ENCODE assay signal across 18 cellular contexts in the genomic region with DNA sequence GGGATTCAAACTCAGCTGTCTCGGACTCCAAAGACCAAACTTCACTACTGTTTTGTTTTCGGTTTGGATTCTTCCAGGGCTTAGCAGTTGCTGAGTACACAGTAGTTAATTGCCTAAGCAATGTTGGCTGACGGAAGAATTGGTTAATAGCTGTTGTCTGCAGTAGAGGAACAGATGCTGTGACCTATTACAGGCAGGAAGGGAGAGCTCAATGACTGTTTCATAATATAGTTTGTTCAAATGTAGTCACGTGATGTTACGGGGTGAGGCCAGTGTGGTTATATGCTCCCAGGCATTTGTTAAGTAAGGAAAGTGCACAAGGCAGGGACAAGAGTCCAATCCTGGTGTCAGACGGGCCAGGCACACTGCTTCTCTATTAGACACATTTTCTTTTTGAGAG.
DNase-seq lines count a peak whose midpoint lies in the region; ATAC-seq, FAIRE-seq and TF ChIP-seq lines count a peak whose summit lies in the region.
"Had no signal": no experiment of that assay in that cellular context is flagged by ENCODE, and none has a peak within 500 bp of the region (broad histone marks: within the 10 kb centered on the region; RNA-seq: fewer than 3 reads in every experiment).

No MANE protein-coding gene starts in this region.

- no TSS peak for BruUV-seq in K562 (replicated peaks; lab: Mats Ljungman, UMichigan)

- ATAC-seq in K562 = no peak
- ATAC-seq in foreskin keratinocyte = no peak
- ATAC-seq: activated CD4-positive, CD25-positive, alpha-beta regulatory T cell treated with anti-CD3 and anti-CD28 coated beads, Interleukin-2, amount 50 U/mL, for 24 hours; natural killer cell had no signal

- no peak overlapping the region for H3K23ac ChIP-seq in mesenchymal stem cell (ENCODE audit: low read length in 2 of 2)

- no peak overlapping the region for H3K27ac ChIP-seq in K562 (ENCODE audit: extremely low read depth, low read depth, low read length)
- H3K27ac ChIP-seq in mesenchymal stem cell (ENCODE audit: low read length, poor library complexity, severe bottlenecking) = no peak overlapping the region
- no peak overlapping the region for H3K27ac ChIP-seq in foreskin keratinocyte
- H3K27ac ChIP-seq: 22Rv1 had no signal

- intact Hi-C loops in K562 (cut with micrococcal nuclease) = no loop called here

- no peak for TF ChIP-seq POLR2A in K562 (conservative IDR thresholded peaks at IDR 0.05)

- no peak for TF ChIP-seq RAD21 in K562 (CRISPR knock-in tag; conservative IDR thresholded peaks at IDR 0.05 in 1 of 2, IDR thresholded peaks at IDR 0.05 in 1 of 2)

- no peaks in the 10 kb centered on the region for H3K9me3 ChIP-seq in K562 (replicated peaks; ENCODE audit: control insufficient read depth, insufficient read depth, low read depth, low read length)
- H3K9me3 ChIP-seq in mesenchymal stem cell (ENCODE audit: control insufficient read depth, low read length) = no peaks in the 10 kb centered on the region

- H2AK5ac ChIP-seq in mesenchymal stem cell (ENCODE audit: low read length, severe bottlenecking) = no peak overlapping the region

- no peaks in the 10 kb centered on the region for H3K79me2 ChIP-seq in K562 (ENCODE audit: control insufficient read depth, insufficient read depth, low read length)

- 0% methylated on average over 6 of the region's 6 CpGs for whole genome bisulfite sequencing in K562 (ENCODE audit: insufficient coverage, low coverage, missing lambda C conversion rate)
- WGBS in mesenchymal stem cell = 74% methylated on average over 5 of the region's 6 CpGs

- no peak overlapping the region for H3K4ac ChIP-seq in mesenchymal stem cell (ENCODE audit: low read depth in 1 of 2, low read length in 2 of 2)

- no peaks in the 10 kb centered on the region for H3K4me1 ChIP-seq in K562 (replicated peaks in 1 of 2; ENCODE audit: control insufficient read depth in 2 of 2, insufficient read depth in 2 of 2, low read length in 2 of 2)
- no peaks in the 10 kb centered on the region for H3K4me1 ChIP-seq in mesenchymal stem cell (ENCODE audit: control insufficient read depth, insufficient read depth, low read depth, low read length)
- H3K4me1 ChIP-seq in foreskin keratinocyte = no peaks in the 10 kb centered on the region

- H4K20me1 ChIP-seq in K562 (replicated peaks; ENCODE audit: control insufficient read depth, insufficient read depth, low read length) = no peaks in the 10 kb centered on the region

- no peak overlapping the region for H3K18ac ChIP-seq in mesenchymal stem cell (ENCODE audit: low read depth in 1 of 2, low read length in 2 of 2)

- H2BK5ac ChIP-seq in mesenchymal stem cell (ENCODE audit: low read depth, low read length, poor library complexity, severe bottlenecking) = no peak overlapping the region

- H3K4me2 ChIP-seq in K562 (ENCODE audit: insufficient read depth, low read length) (no peak overlapping the region), mesenchymal stem cell (ENCODE audit: low read length, poor library complexity, severe bottlenecking) (no peak overlapping the region)

- H3K27me3 ChIP-seq in K562 (ENCODE audit: control insufficient read depth in 2 of 2, insufficient read depth in 2 of 2, low read length in 2 of 2) (no peaks in the 10 kb centered on the region), mesenchymal stem cell (ENCODE audit: control insufficient read depth in 1 of 2, insufficient read depth in 1 of 2, low read length in 2 of 2) (no peaks in the 10 kb centered on the region), foreskin keratinocyte (no peaks in the 10 kb centered on the region)

- no peak overlapping the region for H2BK12ac ChIP-seq in mesenchymal stem cell (ENCODE audit: low read length in 2 of 2)

- H3K14ac ChIP-seq in mesenchymal stem cell (ENCODE audit: low read length in 2 of 2) = no peak overlapping the region

- H2BK15ac ChIP-seq in mesenchymal stem cell (ENCODE audit: low read depth, poor library complexity, severe bottlenecking) = no peak overlapping the region

- no peaks in the 10 kb centered on the region for H3K79me1 ChIP-seq in mesenchymal stem cell (replicated peaks; ENCODE audit: low read length, poor library complexity, severe bottlenecking)

- TF ChIP-seq CTCF in K562 (IDR thresholded peaks at IDR 0.05 in 2 of 3, conservative IDR thresholded peaks at IDR 0.05 in 1 of 3; ENCODE audit: insufficient read depth in 2 of 3, low read depth in 1 of 3, low read length in 3 of 3) (no peak), foreskin keratinocyte (conservative IDR thresholded peaks at IDR 0.05) (no peak)

- H2AFZ ChIP-seq in K562 (ENCODE audit: low read depth, low read length) (no peak overlapping the region), mesenchymal stem cell (ENCODE audit: low read depth, low read length) (no peak overlapping the region)

- peak; percentile 2 for DNase-seq in DMS 273 (lab: John Stamatoyannopoulos, UW; ENCODE audit: unreplicated experiment)
- no peak for DNase-seq in DMS 273 treated with DMSO at 0.1 percent for 48 hours (lab: John Stamatoyannopoulos, UW)
- peak; percentile 63 for DNase-seq in NCI-H1436 (lab: John Stamatoyannopoulos, UW)
- DNase-seq in K562 (ENCODE audit: extremely low read depth in 1 of 4, low spot score in 3 of 4) = no peak
- DNase-seq in mesenchymal stem cell = peak; percentile 3
- DNase-seq in foreskin keratinocyte = no peak
- DNase-seq in stimulated activated naive CD4-positive, alpha-beta T cell treated with Interleukin-2 at 50 U/mL for 16 hours (lab: John Stamatoyannopoulos, UW) = no peak
- no peak for DNase-seq in LoVo (ENCODE audit: low spot score)
- DNase-seq: activated effector memory CD4-positive, alpha-beta T cell treated with anti-CD3 and anti-CD28 coated beads, Interleukin-2, amount 50 U/mL, for 16 hours; anterior cingulate cortex; DND-41; foreskin melanocyte; natural killer cell; NCI-H187 treated with DMSO at 0.1 percent for 48 hours; Right ventricle myocardium superior had no signal

- TF ChIP-seq EP300 in K562 (IDR thresholded peaks at IDR 0.05; ENCODE audit: low read length) = no peak

- POLR2A ChIA-PET in K562 (lab: Yijun Ruan, JAX) = no interaction called here

- FAIRE-seq in K562 (lab: Jason Lieb, UNC) = no peak
- FAIRE-seq: endometrium had no signal

- no peak overlapping the region for H4K91ac ChIP-seq in mesenchymal stem cell (ENCODE audit: low read length)

- CTCF ChIA-PET in K562 (lab: Yijun Ruan, JAX; ENCODE audit: low intra/inter-chr PET ratio) = no interaction called here

- H3K9me1 ChIP-seq in K562 (ENCODE audit: control insufficient read depth, insufficient read depth, low read length) = no peaks in the 10 kb centered on the region

- no peak overlapping the region for H3K9ac ChIP-seq in K562 (ENCODE audit: insufficient read depth in 1 of 2, low read depth in 2 of 2, low read length in 2 of 2)
- H3K9ac ChIP-seq in mesenchymal stem cell (ENCODE audit: low read length) = no peak overlapping the region

- no peak overlapping the region for H2BK120ac ChIP-seq in mesenchymal stem cell (ENCODE audit: low read depth, low read length)

- H4K8ac ChIP-seq in mesenchymal stem cell (ENCODE audit: low read length) = no peak overlapping the region

- H3K36me3 ChIP-seq in K562 (ENCODE audit: control insufficient read depth, insufficient read depth, low read length) = no peaks in the 10 kb centered on the region
- H3K36me3 ChIP-seq in mesenchymal stem cell (ENCODE audit: control insufficient read depth in 1 of 2, insufficient read depth in 2 of 2, low read depth in 1 of 2, low read length in 2 of 2) = no peaks in the 10 kb centered on the region

- in situ Hi-C loops in K562 (cut with MboI) = no loop called here

- H3K4me3 ChIP-seq in K562 (no peak overlapping the region), mesenchymal stem cell (ENCODE audit: insufficient read depth in 1 of 2, low read depth in 1 of 2, low read length in 2 of 2) (no peak overlapping the region)

TF ChIP-seq in K562, 482 proteins besides CTCF, POLR2A, EP300 and RAD21:
- TF ChIP-seq, protein P1, sequence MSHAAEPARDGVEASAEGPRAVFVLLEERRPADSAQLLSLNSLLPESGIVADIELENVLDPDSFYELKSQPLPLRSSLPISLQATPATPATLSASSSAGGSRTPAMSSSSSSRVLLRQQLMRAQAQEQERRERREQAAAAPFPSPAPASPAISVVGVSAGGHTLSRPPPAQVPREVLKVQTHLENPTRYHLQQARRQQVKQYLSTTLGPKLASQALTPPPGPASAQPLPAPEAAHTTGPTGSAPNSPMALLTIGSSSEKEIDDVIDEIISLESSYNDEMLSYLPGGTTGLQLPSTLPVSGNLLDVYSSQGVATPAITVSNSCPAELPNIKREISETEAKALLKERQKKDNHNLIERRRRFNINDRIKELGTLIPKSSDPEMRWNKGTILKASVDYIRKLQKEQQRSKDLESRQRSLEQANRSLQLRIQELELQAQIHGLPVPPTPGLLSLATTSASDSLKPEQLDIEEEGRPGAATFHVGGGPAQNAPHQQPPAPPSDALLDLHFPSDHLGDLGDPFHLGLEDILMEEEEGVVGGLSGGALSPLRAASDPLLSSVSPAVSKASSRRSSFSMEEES (CRISPR knock-in tag; IDR thresholded peaks at IDR 0.05) = peak; percentile 86
- TF ChIP-seq, protein P2, sequence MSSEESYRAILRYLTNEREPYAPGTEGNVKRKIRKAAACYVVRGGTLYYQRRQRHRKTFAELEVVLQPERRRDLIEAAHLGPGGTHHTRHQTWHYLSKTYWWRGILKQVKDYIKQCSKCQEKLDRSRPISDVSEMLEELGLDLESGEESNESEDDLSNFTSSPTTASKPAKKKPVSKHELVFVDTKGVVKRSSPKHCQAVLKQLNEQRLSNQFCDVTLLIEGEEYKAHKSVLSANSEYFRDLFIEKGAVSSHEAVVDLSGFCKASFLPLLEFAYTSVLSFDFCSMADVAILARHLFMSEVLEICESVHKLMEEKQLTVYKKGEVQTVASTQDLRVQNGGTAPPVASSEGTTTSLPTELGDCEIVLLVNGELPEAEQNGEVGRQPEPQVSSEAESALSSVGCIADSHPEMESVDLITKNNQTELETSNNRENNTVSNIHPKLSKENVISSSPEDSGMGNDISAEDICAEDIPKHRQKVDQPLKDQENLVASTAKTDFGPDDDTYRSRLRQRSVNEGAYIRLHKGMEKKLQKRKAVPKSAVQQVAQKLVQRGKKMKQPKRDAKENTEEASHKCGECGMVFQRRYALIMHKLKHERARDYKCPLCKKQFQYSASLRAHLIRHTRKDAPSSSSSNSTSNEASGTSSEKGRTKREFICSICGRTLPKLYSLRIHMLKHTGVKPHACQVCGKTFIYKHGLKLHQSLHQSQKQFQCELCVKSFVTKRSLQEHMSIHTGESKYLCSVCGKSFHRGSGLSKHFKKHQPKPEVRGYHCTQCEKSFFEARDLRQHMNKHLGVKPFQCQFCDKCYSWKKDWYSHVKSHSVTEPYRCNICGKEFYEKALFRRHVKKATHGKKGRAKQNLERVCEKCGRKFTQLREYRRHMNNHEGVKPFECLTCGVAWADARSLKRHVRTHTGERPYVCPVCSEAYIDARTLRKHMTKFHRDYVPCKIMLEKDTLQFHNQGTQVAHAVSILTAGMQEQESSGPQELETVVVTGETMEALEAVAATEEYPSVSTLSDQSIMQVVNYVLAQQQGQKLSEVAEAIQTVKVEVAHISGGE (CRISPR knock-in tag; IDR thresholded peaks at IDR 0.05) = no peak
- peak; percentile 54; the same call in 1 of the 2 replicates for TF ChIP-seq RAD51 (IDR thresholded peaks at IDR 0.05; ENCODE audit: borderline replicate concordance, low read depth)

Comparison
In these comparisons a context has a peak if more than half of its experiments do, and no peak if none do; other contexts are left out.
1. DNase-seq: peak in DMS 273 (single experiment), NCI-H1436 (single experiment) and mesenchymal stem cell (single experiment); none in DMS 273 treated with DMSO at 0.1 percent for 48 hours (single experiment), K562 (0 of 4), foreskin keratinocyte (0 of 2), stimulated activated naive CD4-positive, alpha-beta T cell treated with Interleukin-2 at 50 U/mL for 16 hours (single experiment) and LoVo (single experiment).